ENCODE assay signal across 8 cellular contexts in genomic region chr7:139777304-139777890, GRCh38. TPM values are rescaled to one million over a fixed set of nuclear protein-coding genes. Genes with fewer than 3 reads are reported as not detected.
DNase-seq lines count a peak whose midpoint lies in the region; ATAC-seq, FAIRE-seq and TF ChIP-seq lines count a peak whose summit lies in the region.

No MANE protein-coding gene starts in this region.

- peak overlapping the region; percentile 96 for H3K4me3 ChIP-seq in GM12865 (ENCODE audit: low read depth, low read length)
- peak overlapping the region; percentile 78 to 94 for H3K4me3 ChIP-seq in ascending aorta
- H3K4me3 ChIP-seq in iPS-15b (ENCODE audit: low read depth, low read length), result peak overlapping the region; percentile 57
- H3K4me3 ChIP-seq in small intestine (ENCODE audit: low read depth in 1 of 2, low read length in 2 of 2), result peak overlapping the region; percentile 90 to 99

- H3K36me3 ChIP-seq in ascending aorta (peaks cover 0 to 6% of the 10 kb centered on the region in 2 donors), iPS-15b (ENCODE audit: control insufficient read depth, insufficient read depth, low read length) (no peaks in the 10 kb centered on the region), small intestine (ENCODE audit: control insufficient read depth in 2 of 2, insufficient read depth in 2 of 2, low read length in 2 of 2) (peaks cover 0 to 5% of the 10 kb centered on the region in 2 donors)

- CTCF ChIA-PET in RWPE1 (lab: Yijun Ruan, JAX), result no interaction called here

- no peak for FAIRE-seq in small intestine (lab: Jason Lieb, UNC)

- intact Hi-C loops in ascending aorta (cut with DNase I), result loop anchor here (2.0 to 5.0 kb wide), 3 partner anchors 41 to 345 kb away; partner anchors contain the start of gene PARP12

- WGBS in small intestine, 3 donors, result 0 to 2% (median 1%) methylated on average over 7 to 88 of the region's 88 CpGs

- TF ChIP-seq CTCF in GM12865 (IDR thresholded peaks at IDR 0.05; ENCODE audit: insufficient read depth, low read depth, low read length, missing control alignments), result no peak
- TF ChIP-seq CTCF in RWPE1 (conservative IDR thresholded peaks at IDR 0.05; ENCODE audit: low read depth), result no peak
- no peak for TF ChIP-seq CTCF in ascending aorta (IDR thresholded peaks at IDR 0.05)

- H3K27ac ChIP-seq in RWPE1, result peak overlapping the region; percentile 96
- H3K27ac ChIP-seq in ascending aorta, result peak overlapping the region; percentile 94 to 96
- H3K27ac ChIP-seq in small intestine (ENCODE audit: low read depth in 1 of 2, low read length in 1 of 2), result peak overlapping the region; percentile 95 to 97

- H3K4me1 ChIP-seq in ascending aorta (peaks cover 0 to 27% of the 10 kb centered on the region in 2 donors), iPS-15b (ENCODE audit: control insufficient read depth, insufficient read depth, low read length) (peaks cover 3% of the 10 kb centered on the region), small intestine (ENCODE audit: control insufficient read depth in 2 of 2, insufficient read depth in 1 of 2, low read depth in 1 of 2, low read length in 1 of 2) (peaks cover 4% of the 10 kb centered on the region in 2 donors)

- DNase-seq in GM12865 (ENCODE audit: low read depth) (no peak), RWPE1 (ENCODE audit: low spot score) (peak; percentile 27), ascending aorta (ENCODE audit: low spot score in 2 of 2) (peak in 1 of 2 donors; percentile 77), small intestine (peak; percentile 20), DMS153 (lab: John Stamatoyannopoulos, UW) (no peak)

- no peak overlapping the region for H3K9ac ChIP-seq in iPS-15b (ENCODE audit: low read depth, low read length)

- ATAC-seq in HG02642 (IDR thresholded peaks at IDR 0.05; ENCODE audit: poor library complexity, unreplicated experiment) (peak; percentile 17), HG03565 (IDR thresholded peaks at IDR 0.05; ENCODE audit: unreplicated experiment) (no peak)

- H3K9me3 ChIP-seq in ascending aorta, result no peaks in the 10 kb centered on the region
- no peaks in the 10 kb centered on the region for H3K9me3 ChIP-seq in iPS-15b (ENCODE audit: control insufficient read depth, insufficient read depth, low read length)
- no peaks in the 10 kb centered on the region for H3K9me3 ChIP-seq in small intestine (ENCODE audit: control insufficient read depth, low read depth)

- H3K27me3 ChIP-seq in ascending aorta, result no peaks in the 10 kb centered on the region
- H3K27me3 ChIP-seq in iPS-15b (ENCODE audit: control insufficient read depth, insufficient read depth, low read length), result peaks cover 35% of the 10 kb centered on the region
- no peaks in the 10 kb centered on the region for H3K27me3 ChIP-seq in small intestine (ENCODE audit: control insufficient read depth in 2 of 2, insufficient read depth in 2 of 2, low read length in 2 of 2)

- POLR2A ChIA-PET in RWPE1 (lab: Yijun Ruan, JAX; ENCODE audit: low non-redundant PET), result no interaction called here

RNA-seq across cellular contexts. Expression of gene HIPK2, which starts 0.4 kb away (rescaled TPM):
- 53.9 TPM for total RNA-seq in ascending aorta
- 10 to 100 TPM in 1 of 3 donors, 1 to 10 TPM in 2; 3.2 to 10.1 (median 4.2) TPM for polyA plus RNA-seq in small intestine

RNA-seq across cellular contexts. Expression of gene TBXAS1, which starts 51.7 kb away (rescaled TPM):
- 3.8 TPM for total RNA-seq in ascending aorta
- polyA plus RNA-seq in small intestine, result 1 to 10 TPM; 1.1 to 7.8 (median 6.2) TPM

Comparison
In these comparisons a context has a peak if more than half of its experiments do, and no peak if none do; other contexts are left out.
1. DNase-seq: peak in RWPE1 (single experiment) and small intestine (single experiment); none in GM12865 (single experiment) and DMS153 (single experiment).
2. Peak in every context shown above with its lines, with median percentiles within 50 percentile points of each other: H3K4me3 ChIP-seq and H3K27ac ChIP-seq.